In genomic region chr16:10938321-10938720, GRCh38 we compare ENCODE assay signal across 9 cellular contexts. TPM values are rescaled to one million over a fixed set of nuclear protein-coding genes. Genes with fewer than 3 reads are reported as not detected.
DNase-seq lines count a peak whose midpoint lies in the region; ATAC-seq and TF ChIP-seq lines count a peak whose summit lies in the region.
"Had no signal": no experiment of that assay in that cellular context is flagged by ENCODE, and none has a peak within 500 bp of the region (broad histone marks: within the 10 kb centered on the region; RNA-seq: fewer than 3 reads in every experiment).

No MANE protein-coding gene starts in this region.

- H3K4me3 Mint-ChIP-seq in T-helper 17 cell: peak overlapping the region; percentile 92
- no peak overlapping the region for H3K4me3 Mint-ChIP-seq in nephron progenitor cell
- H3K4me3 Mint-ChIP-seq in chondrocyte (ENCODE audit: unreplicated experiment): no peak overlapping the region

- peaks cover 2% of the 10 kb centered on the region for H4K20me1 ChIP-seq in fibroblast of lung (ENCODE audit: control insufficient read depth, extremely low read depth, insufficient read depth, low read length)

- ATAC-seq in T-helper 17 cell (no peak), GM21576 (IDR thresholded peaks at IDR 0.05; ENCODE audit: unreplicated experiment) (no peak)

- no peaks in the 10 kb centered on the region for H3K9me3 ChIP-seq in T-helper 17 cell (ENCODE audit: control insufficient read depth, low read length, poor library complexity, severe bottlenecking)
- no peaks in the 10 kb centered on the region for H3K9me3 ChIP-seq in fibroblast of lung (ENCODE audit: control insufficient read depth, insufficient read depth, low read depth, low read length)

- H3K27ac ChIP-seq in fibroblast of lung (ENCODE audit: insufficient read depth, low read length) (no peak overlapping the region), skin epidermis (peak overlapping the region in 13 of 21 experiments; percentile 11 to 66 (median 36))

- peak overlapping the region; percentile 34 for H3K4me2 ChIP-seq in fibroblast of lung (ENCODE audit: extremely low read depth, insufficient read depth, low read length)

- DNase-seq in T-helper 17 cell (no peak), fibroblast of lung (ENCODE audit: low read depth in 2 of 2) (no peak), NCI-H345 (lab: John Stamatoyannopoulos, UW) (no peak), nephron progenitor cell (no peak), chondrocyte (ENCODE audit: low spot score) (no peak)
- DNase-seq: MM.1S had no signal

- H3K9me3 Mint-ChIP-seq in nephron progenitor cell: no peaks in the 10 kb centered on the region
- H3K9me3 Mint-ChIP-seq in chondrocyte (ENCODE audit: low read depth): no peaks in the 10 kb centered on the region

- H3K27ac Mint-ChIP-seq in T-helper 17 cell: peak overlapping the region; percentile 87
- no peak overlapping the region for H3K27ac Mint-ChIP-seq in nephron progenitor cell
- no peak overlapping the region for H3K27ac Mint-ChIP-seq in chondrocyte (ENCODE audit: unreplicated experiment)

- no peak overlapping the region for H3K9ac ChIP-seq in fibroblast of lung (ENCODE audit: insufficient read depth, low read length)

- peaks cover 4% of the 10 kb centered on the region for H3K36me3 Mint-ChIP-seq in T-helper 17 cell (ENCODE audit: low read depth)
- peaks cover 10% of the 10 kb centered on the region for H3K36me3 Mint-ChIP-seq in nephron progenitor cell (ENCODE audit: low read depth)
- H3K36me3 Mint-ChIP-seq in chondrocyte (ENCODE audit: low read depth): peaks cover 7% of the 10 kb centered on the region

- peak overlapping the region; percentile 15 for H3K4me3 ChIP-seq in GM12875 (ENCODE audit: low read depth, low read length)
- H3K4me3 ChIP-seq in fibroblast of lung (replicated peaks in 1 of 4; ENCODE audit: control extremely low read depth in 1 of 4, insufficient read depth in 1 of 4, low read depth in 3 of 4, low read length in 4 of 4): peak overlapping the region in 1 of 4 experiments; percentile 94
- no peak overlapping the region for H3K4me3 ChIP-seq in skin epidermis

- H3K4me1 Mint-ChIP-seq in T-helper 17 cell (peaks cover 64% of the 10 kb centered on the region), nephron progenitor cell (peaks cover 60% of the 10 kb centered on the region), chondrocyte (ENCODE audit: low read depth) (peaks cover 68% of the 10 kb centered on the region)

- no peaks in the 10 kb centered on the region for H3K27me3 Mint-ChIP-seq in T-helper 17 cell
- H3K27me3 Mint-ChIP-seq in nephron progenitor cell (ENCODE audit: low read depth, poor library complexity): peaks cover 5% of the 10 kb centered on the region
- H3K27me3 Mint-ChIP-seq in chondrocyte (ENCODE audit: low read depth): no peaks in the 10 kb centered on the region

- peaks cover 34% of the 10 kb centered on the region for H3K79me2 ChIP-seq in fibroblast of lung (ENCODE audit: control insufficient read depth, insufficient read depth, low read length)

- H3K36me3 ChIP-seq in fibroblast of lung (ENCODE audit: control insufficient read depth, insufficient read depth, low read length): no peaks in the 10 kb centered on the region

- peaks cover 4% of the 10 kb centered on the region for H3K4me1 ChIP-seq in fibroblast of lung (ENCODE audit: control insufficient read depth, extremely low read depth, insufficient read depth, low read length)

- TF ChIP-seq CTCF in GM12875 (IDR thresholded peaks at IDR 0.05; ENCODE audit: borderline replicate concordance, insufficient read depth, low read depth, low read length): no peak
- TF ChIP-seq CTCF in fibroblast of lung (conservative IDR thresholded peaks at IDR 0.05 in 1 of 2, IDR thresholded peaks at IDR 0.05 in 1 of 2; ENCODE audit: low read depth in 1 of 2, low read length in 2 of 2): no peak
- TF ChIP-seq CTCF in nephron progenitor cell (IDR thresholded peaks at IDR 0.05): no peak
- no peak for TF ChIP-seq CTCF in chondrocyte (IDR thresholded peaks at IDR 0.05)

- no peak overlapping the region for H2AFZ ChIP-seq in fibroblast of lung (ENCODE audit: low read length)

- no peaks in the 10 kb centered on the region for H3K27me3 ChIP-seq in fibroblast of lung (ENCODE audit: control insufficient read depth, insufficient read depth, low read length)

RNA-seq across cellular contexts. Expression of gene DEXI, which starts 3.9 kb away (rescaled TPM):
- 10 to 100 TPM; 14.2 to 15.1 TPM for total RNA-seq in T-helper 17 cell
- total RNA-seq in fibroblast of lung: 44.7 and 49.9 TPM in 2 replicates
- polyA plus RNA-seq in fibroblast of lung: 38.8 and 40.3 TPM in 2 replicates
- polyA plus RNA-seq in fibroblast of lung (2012): 37.5 and 44.5 TPM in 2 replicates
- 55.4 and 70.6 TPM in 2 replicates for polyA minus RNA-seq in fibroblast of lung (ENCODE audit: low replicate concordance)
- 37.2 to 41.1 TPM (median 40.6 TPM) in 3 replicates for total RNA-seq in chondrocyte

RNA-seq across cellular contexts. Expression of gene CLEC16A, which starts 6.0 kb away (rescaled TPM):
- total RNA-seq in T-helper 17 cell (10 to 100 TPM; 31.1 to 32.0 TPM), fibroblast of lung (17.2 and 22.0 TPM in 2 replicates), chondrocyte (17.9 to 23.1 TPM (median 19.4 TPM) in 3 replicates)
- 9.1 and 15.3 TPM in 2 replicates for polyA plus RNA-seq in fibroblast of lung
- polyA plus RNA-seq in fibroblast of lung (2012): 10.4 and 14.7 TPM in 2 replicates
- 53.8 and 83.9 TPM in 2 replicates for polyA minus RNA-seq in fibroblast of lung (ENCODE audit: low replicate concordance)
